ENCODE assay signal across 26 cellular contexts in genomic region chr18:28574175-28574574, GRCh38.
"Had no signal": no experiment of that assay in that cellular context is flagged by ENCODE, and none has a peak within 500 bp of the region (broad histone marks: within the 10 kb centered on the region; RNA-seq: fewer than 3 reads in every experiment).

No MANE protein-coding gene starts in this region.

- H3K4me1 ChIP-seq: colonic mucosa, esophagus squamous epithelium, lower lobe of right lung, prostate gland, right atrium auricular region, suprapubic skin, transverse colon, upper lobe of right lung, uterus had no signal

- H3K36me3 ChIP-seq: colonic mucosa, esophagus squamous epithelium, lower lobe of right lung, prostate gland, right atrium auricular region, suprapubic skin, transverse colon, upper lobe of right lung, uterus had no signal

- H3K9me3 Mint-ChIP-seq: neural crest cell had no signal

- H3K36me3 Mint-ChIP-seq: immature natural killer cell, natural killer cell had no signal

- H3K27me3 Mint-ChIP-seq: stimulated activated naive CD8-positive, alpha-beta T cell treated with anti-CD3 and anti-CD28 coated beads, Interleukin-15, amount 100 ng/mL, for 72 hours had no signal

- H3K27ac Mint-ChIP-seq: immature natural killer cell; natural killer cell; stimulated activated naive CD8-positive, alpha-beta T cell treated with anti-CD3 and anti-CD28 coated beads, Interleukin-15, amount 100 ng/mL, for 72 hours had no signal

- H3K4me3 Mint-ChIP-seq: immature natural killer cell; natural killer cell; neural crest cell; stimulated activated naive CD8-positive, alpha-beta T cell treated with anti-CD3 and anti-CD28 coated beads, Interleukin-15, amount 100 ng/mL, for 72 hours had no signal

- DNase-seq: colonic mucosa; dermis blood vessel endothelial cell; effector memory CD4-positive, alpha-beta T cell; erythroblast; esophagus squamous epithelium; foreskin melanocyte; immature natural killer cell; left ventricle myocardium superior; lower lobe of right lung; natural killer cell; nucleus accumbens; stimulated activated CD4-positive, alpha-beta T cell treated with anti-CD3 and anti-CD28 coated beads, Interleukin-12 subunit alpha, Interleukin-12 subunit beta, amount 100 ng/mL, for 4 hours; stimulated activated CD4-positive, alpha-beta T cell treated with anti-CD3 and anti-CD28 coated beads, Interleukin-1b, Interleukin-23, amount 100 ng/mL, for 48 hours; stimulated activated CD4-positive, alpha-beta T cell treated with anti-CD3 and anti-CD28 coated beads, Interleukin-4, amount 100 ng/mL, for 1 hour; stimulated activated CD8-positive, alpha-beta memory T cell treated with anti-CD3 and anti-CD28 coated beads, Interleukin-4, amount 100 ng/mL, for 48 hours; stimulated activated naive CD4-positive, alpha-beta T cell; stimulated activated naive CD8-positive, alpha-beta T cell treated with anti-CD3 and anti-CD28 coated beads, Interleukin-15, amount 100 ng/mL, for 72 hours; transverse colon; upper lobe of right lung; uterus had no signal

- ATAC-seq: left ventricle myocardium superior; lower lobe of right lung; natural killer cell; sciatic nerve; stimulated activated naive CD8-positive, alpha-beta T cell treated with anti-CD3 and anti-CD28 coated beads, Interleukin-15, amount 100 ng/mL, for 72 hours; upper lobe of right lung had no signal

- H3K27me3 ChIP-seq: colonic mucosa, esophagus squamous epithelium, right atrium auricular region, suprapubic skin, transverse colon, upper lobe of right lung, uterus had no signal

- H3K27ac ChIP-seq: colonic mucosa, esophagus squamous epithelium, lower lobe of right lung, prostate gland, right atrium auricular region, suprapubic skin, transverse colon, upper lobe of right lung, uterus had no signal

- H3K4me2 ChIP-seq: smooth muscle cell had no signal

- H3K4me3 ChIP-seq: colonic mucosa, esophagus squamous epithelium, lower lobe of right lung, prostate gland, right atrium auricular region, smooth muscle cell, suprapubic skin, transverse colon, upper lobe of right lung, uterus had no signal

- H3K9me3 ChIP-seq: colonic mucosa, esophagus squamous epithelium, lower lobe of right lung, prostate gland, right atrium auricular region, suprapubic skin, transverse colon, upper lobe of right lung, uterus had no signal

- H3K4me1 Mint-ChIP-seq: immature natural killer cell; natural killer cell; neural crest cell; stimulated activated naive CD8-positive, alpha-beta T cell treated with anti-CD3 and anti-CD28 coated beads, Interleukin-15, amount 100 ng/mL, for 72 hours had no signal
